8 cellular contexts compared by ENCODE assay signal in genomic region chr1:19636749-19637148, GRCh38. TPM values are rescaled to one million over a fixed set of nuclear protein-coding genes. Genes with fewer than 3 reads are reported as not detected.
DNase-seq lines count a peak whose midpoint lies in the region; ATAC-seq and TF ChIP-seq lines count a peak whose summit lies in the region.
"Not testable (repeated sequence)": the region's sequence is repeated elsewhere in the genome, so short reads cannot be mapped to it uniquely, and the experiment has no call there.
"Had no signal": no experiment of that assay in that cellular context is flagged by ENCODE, and none has a peak within 500 bp of the region (broad histone marks: within the 10 kb centered on the region; RNA-seq: fewer than 3 reads in every experiment).

No MANE protein-coding gene starts in this region.

- H3K27ac Mint-ChIP-seq in T-helper 17 cell = not testable (repeated sequence)

- not testable (repeated sequence) for H3K27ac ChIP-seq in coronary artery
- H3K27ac ChIP-seq in parathyroid adenoma (peak overlapping the region; percentile 84), tibial artery (peak overlapping the region; percentile 52 to 71)

- TF ChIP-seq CTCF in coronary artery (IDR thresholded peaks at IDR 0.05); parathyroid adenoma (IDR thresholded peaks at IDR 0.05); tibial artery (IDR thresholded peaks at IDR 0.05): not testable (repeated sequence)

- not testable (repeated sequence) for H3K4me1 Mint-ChIP-seq in T-helper 17 cell

- not testable (repeated sequence) for H2AFZ ChIP-seq in parathyroid adenoma

- H3K4me3 ChIP-seq in coronary artery; parathyroid adenoma (ENCODE audit: low read depth, low read length); tibial artery: not testable (repeated sequence)

- H3K9ac ChIP-seq in parathyroid adenoma = not testable (repeated sequence)

- H3K4me2 ChIP-seq in parathyroid adenoma (ENCODE audit: low read length) = not testable (repeated sequence)

- H3K27me3 Mint-ChIP-seq in T-helper 17 cell = not testable (repeated sequence)

- not testable (repeated sequence) for H3K36me3 ChIP-seq in parathyroid adenoma (ENCODE audit: control insufficient read depth, insufficient read depth, low read length); tibial artery

- intact Hi-C loops in tibial artery (cut with DNase I; ENCODE audit: low total_unique reads) = not testable (repeated sequence)

- DNase-seq in T-helper 17 cell, tibial artery: not testable (repeated sequence)
- DNase-seq in coronary artery (ENCODE audit: low spot score) = peak; percentile 11

- not testable (repeated sequence) for H3K9me3 ChIP-seq in T-helper 17 cell (ENCODE audit: control insufficient read depth, low read length, poor library complexity, severe bottlenecking); parathyroid adenoma (ENCODE audit: control insufficient read depth, low read length); tibial artery

- not testable (repeated sequence) for H3K27me3 ChIP-seq in parathyroid adenoma (ENCODE audit: control insufficient read depth, insufficient read depth, low read length); tibial artery

- H3K4me3 Mint-ChIP-seq in T-helper 17 cell = peak overlapping the region; percentile 7

- H3K36me3 Mint-ChIP-seq in T-helper 17 cell (ENCODE audit: low read depth) = not testable (repeated sequence)

- not testable (repeated sequence) for ATAC-seq in T-helper 17 cell

- H3K79me2 ChIP-seq in parathyroid adenoma = not testable (repeated sequence)

- H3K4me1 ChIP-seq in parathyroid adenoma = not testable (repeated sequence)
- peaks cover 0 to 18% (median 10%) of the 10 kb centered on the region in 4 donors for H3K4me1 ChIP-seq in tibial artery

RNA-seq across cellular contexts. Expression of gene NBL1, which starts 7.4 kb away (rescaled TPM):
- 10 to 100 TPM; 32.0 to 32.3 TPM for total RNA-seq in T-helper 17 cell

RNA-seq across cellular contexts. Expression of gene HTR6, which starts 27.9 kb away (rescaled TPM):
- total RNA-seq in T-helper 17 cell = under 1 TPM; 0.16 to 0.17 TPM
- total RNA-seq: A673; CD4-positive, CD25-positive, alpha-beta regulatory T cell; CD8-positive, alpha-beta memory T cell; Daoy had no signal
